ENCODE assay signal across 12 cellular contexts in the genomic region with DNA sequence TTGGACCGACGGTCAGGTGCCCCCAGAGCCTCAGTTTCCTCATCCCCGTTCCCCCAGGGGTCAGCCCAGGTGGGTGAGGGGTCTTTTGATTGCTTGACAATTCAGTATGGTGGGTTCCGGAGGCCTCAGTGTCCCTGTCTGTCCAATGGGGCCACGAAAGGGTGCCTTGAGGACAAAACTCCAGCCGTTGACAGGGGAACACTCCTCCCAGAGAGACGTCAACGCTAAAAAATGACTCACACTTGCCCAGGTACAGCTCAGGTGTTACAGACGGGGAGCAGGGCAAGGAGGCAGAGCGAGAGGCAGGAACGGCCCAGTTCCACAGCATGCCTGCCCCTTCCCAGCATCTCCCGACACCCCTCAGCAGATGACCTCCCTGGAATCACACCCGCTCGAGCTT. TPM values are rescaled to one million over a fixed set of nuclear protein-coding genes. Genes with fewer than 3 reads are reported as not detected.
DNase-seq lines count a peak whose midpoint lies in the region; TF ChIP-seq lines count a peak whose summit lies in the region.
"Had no signal": no experiment of that assay in that cellular context is flagged by ENCODE, and none has a peak within 500 bp of the region (broad histone marks: within the 10 kb centered on the region; RNA-seq: fewer than 3 reads in every experiment).

No MANE protein-coding gene starts in this region.

- no peak for TF ChIP-seq CTCF in liver (IDR thresholded peaks at IDR 0.05; ENCODE audit: low read depth, low read length, missing input control)

- H3K4me1 ChIP-seq in liver (ENCODE audit: control insufficient read depth in 4 of 4, insufficient read depth in 4 of 4, low read length in 3 of 4) (peaks cover 4 to 28% (median 25%) of the 10 kb centered on the region in 4 donors), stomach smooth muscle (ENCODE audit: control insufficient read depth, insufficient read depth, low read length) (peaks cover 38% of the 10 kb centered on the region)

- H3K9me3 ChIP-seq in liver (ENCODE audit: control insufficient read depth in 4 of 4, low read length in 3 of 4) (no peaks in the 10 kb centered on the region), stomach smooth muscle (ENCODE audit: control insufficient read depth in 2 of 2, low read length in 2 of 2) (no peaks in the 10 kb centered on the region)

- H3K27ac Mint-ChIP-seq in activated naive CD4-positive, alpha-beta T cell treated with anti-CD3 and anti-CD28 coated beads, Interleukin-2, amount 10 ng/mL, durations not matched to agents 7 days and 5 days = no peak overlapping the region
- H3K27ac Mint-ChIP-seq in activated naive CD8-positive, alpha-beta T cell = no peak overlapping the region

- peaks cover 41% of the 10 kb centered on the region for H3K4me1 Mint-ChIP-seq in activated naive CD4-positive, alpha-beta T cell treated with anti-CD3 and anti-CD28 coated beads, Interleukin-2, amount 10 ng/mL, durations not matched to agents 7 days and 5 days
- peaks cover 32% of the 10 kb centered on the region for H3K4me1 Mint-ChIP-seq in activated naive CD8-positive, alpha-beta T cell (ENCODE audit: low read depth)

- peak overlapping the region; percentile 33 for H3K4me3 Mint-ChIP-seq in activated naive CD4-positive, alpha-beta T cell treated with anti-CD3 and anti-CD28 coated beads, Interleukin-2, amount 10 ng/mL, durations not matched to agents 7 days and 5 days
- H3K4me3 Mint-ChIP-seq in activated naive CD8-positive, alpha-beta T cell = peak overlapping the region; percentile 59

- H3K9ac ChIP-seq in liver (ENCODE audit: low read depth in 1 of 2, low read length in 2 of 2) (peak overlapping the region in 1 of 2 donors; percentile 63), stomach smooth muscle (ENCODE audit: low read length in 2 of 2) (peak overlapping the region; percentile 98 to 99)

- H3K27me3 ChIP-seq in liver (ENCODE audit: control insufficient read depth in 4 of 4, insufficient read depth in 4 of 4, low read length in 3 of 4) (no peaks in the 10 kb centered on the region), stomach smooth muscle (ENCODE audit: control insufficient read depth in 1 of 2, insufficient read depth in 2 of 2, low read length in 2 of 2) (no peaks in the 10 kb centered on the region)
- H3K27me3 ChIP-seq: dorsolateral prefrontal cortex had no signal

- CTCF ChIA-PET in activated naive CD4-positive, alpha-beta T cell treated with anti-CD3 and anti-CD28 coated beads, Interleukin-2, amount 10 ng/mL, durations not matched to agents 7 days and 5 days (lab: Charles Lee) = interaction anchor here (0.6 to 1.5 kb wide), 2 partner anchors 14 to 75 kb away, joined by 3 read pairs; no protein-coding TSS in a partner anchor

- no peaks in the 10 kb centered on the region for H3K9me3 Mint-ChIP-seq in activated naive CD4-positive, alpha-beta T cell treated with anti-CD3 and anti-CD28 coated beads, Interleukin-2, amount 10 ng/mL, durations not matched to agents 7 days and 5 days
- no peaks in the 10 kb centered on the region for H3K9me3 Mint-ChIP-seq in activated naive CD8-positive, alpha-beta T cell (ENCODE audit: low read depth)

- H3K27ac ChIP-seq in liver (ENCODE audit: low read depth in 1 of 2, low read length in 2 of 2) = peak overlapping the region; percentile 9 to 76
- peak overlapping the region; percentile 97 for H3K27ac ChIP-seq in stomach smooth muscle (ENCODE audit: low read length)

- H3K36me3 Mint-ChIP-seq in activated naive CD4-positive, alpha-beta T cell treated with anti-CD3 and anti-CD28 coated beads, Interleukin-2, amount 10 ng/mL, durations not matched to agents 7 days and 5 days = peaks cover 11% of the 10 kb centered on the region
- no peaks in the 10 kb centered on the region for H3K36me3 Mint-ChIP-seq in activated naive CD8-positive, alpha-beta T cell

- H3K4me3 ChIP-seq in liver (ENCODE audit: low read depth in 1 of 3, low read length in 3 of 3) (peak overlapping the region in 2 of 3 donors; percentile 83 to 92), stomach smooth muscle (ENCODE audit: low read length in 2 of 2) (peak overlapping the region; percentile 98 to 99)

- WGBS in liver = 59% methylated on average over 14 of the region's 14 CpGs

- DNase-seq in activated naive CD4-positive, alpha-beta T cell treated with anti-CD3 and anti-CD28 coated beads, Interleukin-2, amount 10 ng/mL, durations not matched to agents 7 days and 5 days = no peak
- no peak for DNase-seq in activated naive CD4-positive, alpha-beta T cell treated with Interleukin-2 at 50 U/mL for 16 hours
- no peak for DNase-seq in middle frontal gyrus (ENCODE audit: extremely low spot score, low spot score)
- no peak for DNase-seq in AG08395 (ENCODE audit: low spot score)
- no peak for DNase-seq in NCI-H2029 (lab: John Stamatoyannopoulos, UW)
- DNase-seq: activated CD8-positive, alpha-beta memory T cell treated with anti-CD3 and anti-CD28 coated beads for 24 hours; amygdala; dorsolateral prefrontal cortex; kidney glomerular epithelial cell had no signal

- H3K27me3 Mint-ChIP-seq in activated naive CD4-positive, alpha-beta T cell treated with anti-CD3 and anti-CD28 coated beads, Interleukin-2, amount 10 ng/mL, durations not matched to agents 7 days and 5 days = no peaks in the 10 kb centered on the region
- no peaks in the 10 kb centered on the region for H3K27me3 Mint-ChIP-seq in activated naive CD8-positive, alpha-beta T cell

- peaks cover 0 to 2% (median 0%) of the 10 kb centered on the region in 4 donors for H3K36me3 ChIP-seq in liver (ENCODE audit: control insufficient read depth in 4 of 4, insufficient read depth in 3 of 4, low read depth in 1 of 4, low read length in 3 of 4)
- H3K36me3 ChIP-seq in stomach smooth muscle (ENCODE audit: control insufficient read depth in 2 of 2, insufficient read depth in 2 of 2, low read length in 2 of 2) = no peaks in the 10 kb centered on the region

- no peak for TF ChIP-seq RAD21 in liver (IDR thresholded peaks at IDR 0.05)

TF ChIP-seq in liver, 16 proteins besides CTCF, POLR2A, EP300 and RAD21:
- TF ChIP-seq SP1 (IDR thresholded peaks at IDR 0.05) (no peak), YY1 (IDR thresholded peaks at IDR 0.05) (no peak), RXRA (IDR thresholded peaks at IDR 0.05) (no peak)
- TF ChIP-seq, protein P1, sequence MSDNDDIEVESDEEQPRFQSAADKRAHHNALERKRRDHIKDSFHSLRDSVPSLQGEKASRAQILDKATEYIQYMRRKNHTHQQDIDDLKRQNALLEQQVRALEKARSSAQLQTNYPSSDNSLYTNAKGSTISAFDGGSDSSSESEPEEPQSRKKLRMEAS (IDR thresholded peaks at IDR 0.05) = no peak

RNA-seq across cellular contexts. Expression of a gene that starts 1.8 kb away (rescaled TPM):
- 10 to 100 TPM; 15.6 to 29.0 TPM for total RNA-seq in liver
- 10 to 100 TPM; 19.1 to 21.2 TPM for polyA plus RNA-seq in liver

RNA-seq across cellular contexts. Expression of a gene that starts 29.0 kb away (rescaled TPM):
- 10 to 100 TPM; 85.1 to 88.9 TPM for total RNA-seq in liver
- polyA plus RNA-seq in liver = 100 to 1,000 TPM; 198 to 222 TPM
